8 cellular contexts compared by ENCODE assay signal in genomic region chr9:112793213-112793810, GRCh38. TPM values are rescaled to one million over a fixed set of nuclear protein-coding genes. Genes with fewer than 3 reads are reported as not detected.
A peak's percentile ranks its signal among the peaks of the same experiment; 100 is the strongest.
DNase-seq lines count a peak whose midpoint lies in the region; ATAC-seq and TF ChIP-seq lines count a peak whose summit lies in the region.
"Had no signal": no experiment of that assay in that cellular context is flagged by ENCODE, and none has a peak within 500 bp of the region (broad histone marks: within the 10 kb centered on the region; RNA-seq: fewer than 3 reads in every experiment).

No MANE protein-coding gene starts in this region.

- no peaks in the 10 kb centered on the region for H3K27me3 Mint-ChIP-seq in activated CD4-positive, alpha-beta T cell treated with anti-CD3 and anti-CD28 coated beads, Interleukin-2, amount 10 ng/mL, durations not matched to agents 24 days and 14 days

- no peaks in the 10 kb centered on the region for H3K36me3 ChIP-seq in lung (ENCODE audit: control insufficient read depth in 2 of 2, insufficient read depth in 2 of 2, low read length in 2 of 2)

- H3K27me3 ChIP-seq in lung (ENCODE audit: control insufficient read depth, insufficient read depth) = no peaks in the 10 kb centered on the region

- intact Hi-C loops in activated CD4-positive, alpha-beta T cell treated with anti-CD3 and anti-CD28 coated beads, Interleukin-2, amount 10 ng/mL, durations not matched to agents 24 days and 14 days (cut with micrococcal nuclease) = loop anchor here (1.0 to 5.0 kb wide), 5 partner anchors 41 to 706 kb away; partner anchors contain the start of gene SNX30

- H3K27ac ChIP-seq in lung (ENCODE audit: low read depth in 1 of 2, low read length in 1 of 2) = no peak overlapping the region

- H3K9me3 ChIP-seq in lung (ENCODE audit: control insufficient read depth in 2 of 2, insufficient read depth in 1 of 2, low read length in 1 of 2) = no peaks in the 10 kb centered on the region

- ATAC-seq in HG02678 (IDR thresholded peaks at IDR 0.05; ENCODE audit: unreplicated experiment) = peak; percentile 66
- peak; percentile 50 for ATAC-seq in lung (ENCODE audit: insufficient read depth, low FRiP score)

- H3K27ac Mint-ChIP-seq in activated CD4-positive, alpha-beta T cell treated with anti-CD3 and anti-CD28 coated beads, Interleukin-2, amount 10 ng/mL, durations not matched to agents 24 days and 14 days = no peak overlapping the region
- H3K27ac Mint-ChIP-seq: nephron had no signal

- DNase-seq in NCI-H2196 treated with DMSO at 0.1 percent for 48 hours (lab: John Stamatoyannopoulos, UW; ENCODE audit: unreplicated experiment) = peak; percentile 25
- DNase-seq in activated CD4-positive, alpha-beta T cell treated with anti-CD3 and anti-CD28 coated beads, Interleukin-2, amount 10 ng/mL, durations not matched to agents 24 days and 14 days = peak; percentile 93
- peak; percentile 32 for DNase-seq in dedifferentiated amniotic fluid mesenchymal stem cell (ENCODE audit: extremely low spot score)
- DNase-seq in lung (ENCODE audit: low spot score) = peak; percentile 69
- peak; percentile 67 for DNase-seq in stimulated activated CD8-positive, alpha-beta memory T cell treated with anti-CD3 and anti-CD28 coated beads, Interleukin-4, amount 100 ng/mL, for 4 hours (ENCODE audit: low read depth in 2 of 2, low spot score in 1 of 2)

- H3K4me1 Mint-ChIP-seq in activated CD4-positive, alpha-beta T cell treated with anti-CD3 and anti-CD28 coated beads, Interleukin-2, amount 10 ng/mL, durations not matched to agents 24 days and 14 days = peaks cover 4% of the 10 kb centered on the region

- H3K9me3 Mint-ChIP-seq in activated CD4-positive, alpha-beta T cell treated with anti-CD3 and anti-CD28 coated beads, Interleukin-2, amount 10 ng/mL, durations not matched to agents 24 days and 14 days = no peaks in the 10 kb centered on the region
- H3K9me3 Mint-ChIP-seq: nephron had no signal

- no peaks in the 10 kb centered on the region for H3K36me3 Mint-ChIP-seq in activated CD4-positive, alpha-beta T cell treated with anti-CD3 and anti-CD28 coated beads, Interleukin-2, amount 10 ng/mL, durations not matched to agents 24 days and 14 days (ENCODE audit: low read depth)

- H3K4me3 Mint-ChIP-seq in activated CD4-positive, alpha-beta T cell treated with anti-CD3 and anti-CD28 coated beads, Interleukin-2, amount 10 ng/mL, durations not matched to agents 24 days and 14 days = no peak overlapping the region
- H3K4me3 Mint-ChIP-seq: nephron had no signal

- peak; percentile 97 for TF ChIP-seq CTCF in GM12872 (IDR thresholded peaks at IDR 0.05; ENCODE audit: insufficient read depth, low read depth, low read length)
- peak; percentile 44 for TF ChIP-seq CTCF in lung (IDR thresholded peaks at IDR 0.05; ENCODE audit: control extremely low read depth, extremely low read depth)

- H3K4me1 ChIP-seq in lung (ENCODE audit: control insufficient read depth in 2 of 2, insufficient read depth in 2 of 2, low read length in 2 of 2) = peaks cover 9 to 16% of the 10 kb centered on the region in 2 donors

- WGBS in lung, 2 donors = 61 to 64% methylated on average over 5 of the region's 5 CpGs

- no peak overlapping the region for H3K4me3 ChIP-seq in lung

RNA-seq across cellular contexts. Expression of gene SNX30, which starts 42.8 kb away (rescaled TPM):
- 2.6 and 2.9 TPM in 2 replicates for total RNA-seq in activated CD4-positive, alpha-beta T cell treated with anti-CD3 and anti-CD28 coated beads, Interleukin-2, amount 10 ng/mL, durations not matched to agents 24 days and 14 days
- total RNA-seq in lung = 10 to 100 TPM; 49.9 to 63.1 TPM
- polyA plus RNA-seq in lung = 10 to 100 TPM; 13.7 to 21.6 TPM

Comparison
In these comparisons a context has a peak if more than half of its experiments do, and no peak if none do; other contexts are left out.
1. DNase-seq: peak in every context shown above with its lines; median percentile 93 in activated CD4-positive, alpha-beta T cell treated with anti-CD3 and anti-CD28 coated beads, Interleukin-2, amount 10 ng/mL, durations not matched to agents 24 days and 14 days; 69 in lung; 67 in stimulated activated CD8-positive, alpha-beta memory T cell treated with anti-CD3 and anti-CD28 coated beads, Interleukin-4, amount 100 ng/mL, for 4 hours; 32 in dedifferentiated amniotic fluid mesenchymal stem cell; 25 in NCI-H2196 treated with DMSO at 0.1 percent for 48 hours.
2. RNA of gene SNX30, which starts 42.8 kb away (total RNA-seq): 49.9 to 63.1 TPM in lung; 2.6 to 2.9 TPM in activated CD4-positive, alpha-beta T cell treated with anti-CD3 and anti-CD28 coated beads, Interleukin-2, amount 10 ng/mL, durations not matched to agents 24 days and 14 days; every median in the first group is over 10 times any median in the second.